In the genomic region with DNA sequence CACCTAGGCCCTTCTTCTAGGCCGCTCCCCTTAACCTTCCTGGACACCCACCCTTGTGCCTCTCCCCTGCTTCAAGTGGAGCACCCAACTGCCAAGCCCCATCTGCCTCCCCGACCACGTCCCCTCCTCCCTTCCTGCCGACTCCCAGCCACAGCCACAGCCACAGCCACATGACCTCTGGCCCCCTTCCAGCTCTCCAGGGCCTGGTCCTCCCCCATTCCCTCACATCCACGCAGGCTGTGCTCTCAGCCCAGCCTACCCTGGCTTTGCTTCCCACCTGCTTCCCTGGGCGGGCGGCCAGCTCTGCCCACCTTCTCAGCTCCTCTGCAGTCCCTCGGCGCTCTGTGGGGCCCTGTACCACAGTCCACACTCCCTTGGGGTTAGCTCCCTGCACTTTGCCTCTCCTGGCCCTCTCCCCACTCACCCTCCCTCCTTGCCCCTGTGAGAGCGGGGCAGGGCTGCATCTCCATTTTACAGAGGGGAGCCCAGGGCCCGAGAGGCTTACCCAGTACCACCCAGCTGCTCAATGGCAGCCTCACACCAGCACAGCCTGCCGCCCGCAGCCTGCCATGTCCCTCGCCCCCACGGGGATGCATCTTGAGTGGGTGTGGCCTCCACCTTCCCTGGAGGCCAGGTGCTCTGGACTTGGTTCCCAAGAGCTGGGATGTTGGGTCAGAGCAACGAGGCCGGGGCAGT, we compare ENCODE assay signal across 17 cellular contexts. TPM values are rescaled to one million over a fixed set of nuclear protein-coding genes. Genes with fewer than 3 reads are reported as not detected.
DNase-seq lines count a peak whose midpoint lies in the region; ATAC-seq and TF ChIP-seq lines count a peak whose summit lies in the region.
"Had no signal": no experiment of that assay in that cellular context is flagged by ENCODE, and none has a peak within 500 bp of the region (broad histone marks: within the 10 kb centered on the region; RNA-seq: fewer than 3 reads in every experiment).

No MANE protein-coding gene starts in this region.

- no peak overlapping the region for H3K4me3 Mint-ChIP-seq in activated T-cell treated with anti-CD3 and anti-CD28 coated beads, Interleukin-2, amount 50 U/mL, for 24 hours
- no peak overlapping the region for H3K4me3 Mint-ChIP-seq in activated T-cell treated with anti-CD3 and anti-CD28 coated beads, Interleukin-2, amount 50 U/mL, for 72 hours
- H3K4me3 Mint-ChIP-seq in dendritic cell treated with granulocyte-macrophage colony-stimulating factor and Interleukin-4, amounts not matched to agents 40 ng/mL and 50 ng/mL, for 4 days = no peak overlapping the region
- no peak overlapping the region for H3K4me3 Mint-ChIP-seq in stimulated activated effector memory CD8-positive, alpha-beta T cell treated with anti-CD3 and anti-CD28 coated beads, Interleukin-12 subunit alpha, Interleukin-12 subunit beta, amount 100 ng/mL, for 72 hours
- H3K4me3 Mint-ChIP-seq: nephron had no signal

- no peaks in the 10 kb centered on the region for H3K36me3 ChIP-seq in HEK293 (ENCODE audit: control insufficient read depth in 2 of 2, insufficient read depth in 1 of 2, low read length in 2 of 2)
- H3K36me3 ChIP-seq: vagina had no signal

- no peaks in the 10 kb centered on the region for H3K27me3 Mint-ChIP-seq in activated T-cell treated with anti-CD3 and anti-CD28 coated beads, Interleukin-2, amount 50 U/mL, for 24 hours
- no peaks in the 10 kb centered on the region for H3K27me3 Mint-ChIP-seq in activated T-cell treated with anti-CD3 and anti-CD28 coated beads, Interleukin-2, amount 50 U/mL, for 72 hours (ENCODE audit: low read depth)
- H3K27me3 Mint-ChIP-seq in dendritic cell treated with granulocyte-macrophage colony-stimulating factor and Interleukin-4, amounts not matched to agents 40 ng/mL and 50 ng/mL, for 4 days = no peaks in the 10 kb centered on the region

- no peak for DNase-seq in activated T-cell treated with anti-CD3 and anti-CD28 coated beads, Interleukin-2, amount 50 U/mL, for 24 hours
- DNase-seq in activated T-cell treated with anti-CD3 and anti-CD28 coated beads, Interleukin-2, amount 50 U/mL, for 72 hours = no peak
- DNase-seq in stimulated activated effector memory CD8-positive, alpha-beta T cell treated with anti-CD3 and anti-CD28 coated beads, Interleukin-12 subunit alpha, Interleukin-12 subunit beta, amount 100 ng/mL, for 72 hours (ENCODE audit: low spot score in 2 of 2) = no peak
- no peak for DNase-seq in foreskin keratinocyte
- no peak for DNase-seq in midbrain (lab: John Stamatoyannopoulos, UW)
- no peak for DNase-seq in dermis blood vessel endothelial cell
- DNase-seq: activated CD4-positive, alpha-beta T cell treated with anti-CD3 and anti-CD28 coated beads for 48 hours; activated T-cell treated with anti-CD3 and anti-CD28 coated beads, Interleukin-2, amount 50 U/mL, for 1 hour; NCI-H510A; stomach; T1000 had no signal

- peak overlapping the region; percentile 41 for H3K27ac Mint-ChIP-seq in activated T-cell treated with anti-CD3 and anti-CD28 coated beads, Interleukin-2, amount 50 U/mL, for 24 hours
- no peak overlapping the region for H3K27ac Mint-ChIP-seq in activated T-cell treated with anti-CD3 and anti-CD28 coated beads, Interleukin-2, amount 50 U/mL, for 72 hours
- peak overlapping the region; percentile 54 for H3K27ac Mint-ChIP-seq in dendritic cell treated with granulocyte-macrophage colony-stimulating factor and Interleukin-4, amounts not matched to agents 40 ng/mL and 50 ng/mL, for 4 days
- peak overlapping the region; percentile 26 for H3K27ac Mint-ChIP-seq in stimulated activated effector memory CD8-positive, alpha-beta T cell treated with anti-CD3 and anti-CD28 coated beads, Interleukin-12 subunit alpha, Interleukin-12 subunit beta, amount 100 ng/mL, for 72 hours

- peaks cover 26% of the 10 kb centered on the region for H3K27me3 ChIP-seq in foreskin keratinocyte
- H3K27me3 ChIP-seq: vagina had no signal

- CTCF ChIA-PET in HEK293 (lab: Yijun Ruan, JAX) = interaction anchor here (0.8 kb wide), 1 partner anchor 119 kb away, joined by 4 read pairs; no protein-coding TSS in a partner anchor

- ATAC-seq in activated T-cell treated with anti-CD3 and anti-CD28 coated beads, Interleukin-2, amount 50 U/mL, for 72 hours (replicated peaks in 1 of 2) = no peak
- ATAC-seq in stimulated activated effector memory CD8-positive, alpha-beta T cell treated with anti-CD3 and anti-CD28 coated beads, Interleukin-12 subunit alpha, Interleukin-12 subunit beta, amount 100 ng/mL, for 72 hours = no peak
- no peak for ATAC-seq in foreskin keratinocyte

- no peaks in the 10 kb centered on the region for H3K9me3 ChIP-seq in HEK293 (ENCODE audit: control insufficient read depth, insufficient read depth, low read depth, low read length)
- H3K9me3 ChIP-seq: stomach, vagina had no signal

- TF ChIP-seq CTCF in HEK293 (tag by site-specific recombination; IDR thresholded peaks at IDR 0.05) (no peak), foreskin keratinocyte (conservative IDR thresholded peaks at IDR 0.05) (no peak)

- peaks cover 80% of the 10 kb centered on the region for H3K36me3 Mint-ChIP-seq in activated T-cell treated with anti-CD3 and anti-CD28 coated beads, Interleukin-2, amount 50 U/mL, for 24 hours (ENCODE audit: low read depth)
- H3K36me3 Mint-ChIP-seq in activated T-cell treated with anti-CD3 and anti-CD28 coated beads, Interleukin-2, amount 50 U/mL, for 72 hours (ENCODE audit: insufficient read depth in 2 of 2) = peaks cover 4 to 7% of the 10 kb centered on the region in 2 donors
- H3K36me3 Mint-ChIP-seq in dendritic cell treated with granulocyte-macrophage colony-stimulating factor and Interleukin-4, amounts not matched to agents 40 ng/mL and 50 ng/mL, for 4 days (ENCODE audit: low read depth) = peaks cover 97% of the 10 kb centered on the region
- H3K36me3 Mint-ChIP-seq in stimulated activated effector memory CD8-positive, alpha-beta T cell treated with anti-CD3 and anti-CD28 coated beads, Interleukin-12 subunit alpha, Interleukin-12 subunit beta, amount 100 ng/mL, for 72 hours = peaks cover 27% of the 10 kb centered on the region

- POLR2A ChIA-PET in HEK293 (lab: Yijun Ruan, JAX) = no interaction called here

- intact Hi-C loops in dendritic cell treated with granulocyte-macrophage colony-stimulating factor and Interleukin-4, amounts not matched to agents 40 ng/mL and 50 ng/mL, for 4 days (cut with micrococcal nuclease) = no loop called here

- no peaks in the 10 kb centered on the region for H3K9me3 Mint-ChIP-seq in activated T-cell treated with anti-CD3 and anti-CD28 coated beads, Interleukin-2, amount 50 U/mL, for 24 hours
- H3K9me3 Mint-ChIP-seq in activated T-cell treated with anti-CD3 and anti-CD28 coated beads, Interleukin-2, amount 50 U/mL, for 72 hours = no peaks in the 10 kb centered on the region
- H3K9me3 Mint-ChIP-seq in dendritic cell treated with granulocyte-macrophage colony-stimulating factor and Interleukin-4, amounts not matched to agents 40 ng/mL and 50 ng/mL, for 4 days = no peaks in the 10 kb centered on the region
- H3K9me3 Mint-ChIP-seq in stimulated activated effector memory CD8-positive, alpha-beta T cell treated with anti-CD3 and anti-CD28 coated beads, Interleukin-12 subunit alpha, Interleukin-12 subunit beta, amount 100 ng/mL, for 72 hours = no peaks in the 10 kb centered on the region
- H3K9me3 Mint-ChIP-seq: nephron had no signal

- H3K27ac ChIP-seq in HEK293 (ENCODE audit: extremely low read depth, low read depth, low read length) (no peak overlapping the region), foreskin keratinocyte (no peak overlapping the region)
- H3K27ac ChIP-seq: stomach, vagina had no signal

- no peak overlapping the region for H3K4me3 ChIP-seq in HEK293 (ENCODE audit: low read depth, low read length)
- H3K4me3 ChIP-seq: stomach, vagina had no signal

- peaks cover 6% of the 10 kb centered on the region for H3K4me1 Mint-ChIP-seq in activated T-cell treated with anti-CD3 and anti-CD28 coated beads, Interleukin-2, amount 50 U/mL, for 24 hours (ENCODE audit: low read depth)
- no peaks in the 10 kb centered on the region for H3K4me1 Mint-ChIP-seq in activated T-cell treated with anti-CD3 and anti-CD28 coated beads, Interleukin-2, amount 50 U/mL, for 72 hours (ENCODE audit: low read depth)
- H3K4me1 Mint-ChIP-seq in dendritic cell treated with granulocyte-macrophage colony-stimulating factor and Interleukin-4, amounts not matched to agents 40 ng/mL and 50 ng/mL, for 4 days (ENCODE audit: low read depth) = peaks cover 34% of the 10 kb centered on the region
- peaks cover 26% of the 10 kb centered on the region for H3K4me1 Mint-ChIP-seq in stimulated activated effector memory CD8-positive, alpha-beta T cell treated with anti-CD3 and anti-CD28 coated beads, Interleukin-12 subunit alpha, Interleukin-12 subunit beta, amount 100 ng/mL, for 72 hours

- 0 out of 2 replicates have a peak, but pooled peaks cover 3% of the 10 kb centered on the region for H3K4me1 ChIP-seq in HEK293 (ENCODE audit: control insufficient read depth, insufficient read depth, low read length)
- no peaks in the 10 kb centered on the region for H3K4me1 ChIP-seq in foreskin keratinocyte
- H3K4me1 ChIP-seq: stomach had no signal

TF ChIP-seq in HEK293, 187 proteins besides CTCF, POLR2A, EP300 and RAD21 (continues in another document):
- TF ChIP-seq KLF1 (tag by site-specific recombination; IDR thresholded peaks at IDR 0.05) (peak; percentile 75), EGR2 (tag by site-specific recombination; IDR thresholded peaks at IDR 0.05; ENCODE audit: low read depth) (peak; percentile 89), ZNF548 (tag by site-specific recombination; IDR thresholded peaks at IDR 0.05) (no peak), WT1 (tag by site-specific recombination; IDR thresholded peaks at IDR 0.05) (0 out of 2 replicates have a peak, but pooled peaks have one; percentile 17)

RNA-seq across cellular contexts. Expression of gene PARVG, which starts 20.3 kb away (rescaled TPM):
- total RNA-seq in activated T-cell treated with anti-CD3 and anti-CD28 coated beads, Interleukin-2, amount 50 U/mL, for 72 hours = 10 to 100 TPM; 74.9 to 81.5 TPM
- total RNA-seq in foreskin keratinocyte (not detected in 2 replicates), dermis blood vessel endothelial cell (0.34 and 0.51 TPM in 2 replicates)
- polyA plus RNA-seq in foreskin keratinocyte = not detected in 2 replicates
- total RNA-seq: LHCN-M2, pulmonary artery endothelial cell had no signal

Comparison
In these comparisons a context has a peak if more than half of its experiments do, and no peak if none do; other contexts are left out.
1. RNA of gene PARVG, which starts 20.3 kb away (total RNA-seq): 74.9 to 81.5 TPM in activated T-cell treated with anti-CD3 and anti-CD28 coated beads, Interleukin-2, amount 50 U/mL, for 72 hours; 0.34 to 0.51 TPM in dermis blood vessel endothelial cell and not detected in foreskin keratinocyte; every median in the first group is over 10 times any median in the second.